ENCODE assay signal across 24 cellular contexts in the genomic region with DNA sequence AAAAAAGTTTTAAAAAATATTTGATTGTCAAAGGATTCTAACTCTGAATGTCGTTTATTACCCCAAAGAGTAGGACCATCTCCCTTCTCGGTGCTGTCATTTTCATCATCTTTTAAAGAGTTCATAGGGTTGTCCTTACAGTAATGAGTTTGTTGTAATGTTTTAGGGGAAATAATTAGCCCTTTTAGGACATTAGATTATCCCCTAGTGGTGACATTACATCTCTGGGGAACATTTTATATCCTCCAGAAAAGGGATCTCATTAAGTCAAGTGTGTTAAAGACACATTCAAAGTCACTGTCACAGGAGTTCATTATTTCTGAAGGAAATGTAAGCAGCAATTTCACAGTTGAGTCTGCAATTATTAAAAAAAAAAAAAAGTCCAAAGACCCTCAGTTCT.
"Had no signal": no experiment of that assay in that cellular context is flagged by ENCODE, and none has a peak within 500 bp of the region (broad histone marks: within the 10 kb centered on the region; RNA-seq: fewer than 3 reads in every experiment).

No MANE protein-coding gene starts in this region.

- H3K9me3 ChIP-seq: ascending aorta, neutrophil, sigmoid colon had no signal

- H3K27ac ChIP-seq: ascending aorta, left ventricle myocardium inferior, neutrophil, sigmoid colon had no signal

- H3K36me3 ChIP-seq: ascending aorta, left ventricle myocardium inferior, neutrophil, sigmoid colon had no signal

- H3K27me3 Mint-ChIP-seq: stimulated activated naive CD8-positive, alpha-beta T cell treated with anti-CD3 and anti-CD28 coated beads, Interleukin-15, amount 100 ng/mL, for 72 hours had no signal

- H3K4me2 ChIP-seq: smooth muscle cell had no signal

- H3K27ac Mint-ChIP-seq: activated CD4-positive, alpha-beta memory T cell treated with anti-CD3 and anti-CD28 coated beads, Interleukin-2, amount 10 ng/mL, durations not matched to agents 7 days and 5 days; activated CD4-positive, alpha-beta T cell treated with anti-CD3 and anti-CD28 coated beads, Interleukin-2, amount 10 ng/mL, durations not matched to agents 7 days and 5 days; activated naive CD4-positive, alpha-beta T cell treated with anti-CD3 and anti-CD28 coated beads, Interleukin-2, amount 10 ng/mL, durations not matched to agents 7 days and 5 days; activated naive CD8-positive, alpha-beta T cell treated with anti-CD3 and anti-CD28 coated beads, Interleukin-2, amount 10 ng/mL, durations not matched to agents 7 days and 5 days; activated T-cell treated with anti-CD3 and anti-CD28 coated beads, Interleukin-2, amount 50 U/mL, for 24 hours; brain; nephron progenitor cell; stimulated activated memory B cell treated with anti-CD40 and anti-IgM and Interleukin-4, amounts not matched to agents 10 μg/mL and 1 μg/mL and 100 μg/mL, for 72 hours; stimulated activated naive CD8-positive, alpha-beta T cell treated with anti-CD3 and anti-CD28 coated beads, Interleukin-15, amount 100 ng/mL, for 72 hours had no signal

- H3K4me1 Mint-ChIP-seq: activated CD4-positive, alpha-beta T cell treated with anti-CD3 and anti-CD28 coated beads, Interleukin-2, amount 10 ng/mL, durations not matched to agents 7 days and 5 days; activated naive CD4-positive, alpha-beta T cell treated with anti-CD3 and anti-CD28 coated beads, Interleukin-2, amount 10 ng/mL, durations not matched to agents 7 days and 5 days; activated naive CD8-positive, alpha-beta T cell treated with anti-CD3 and anti-CD28 coated beads, Interleukin-2, amount 10 ng/mL, durations not matched to agents 7 days and 5 days; stimulated activated memory B cell treated with anti-CD40 and anti-IgM and Interleukin-4, amounts not matched to agents 10 μg/mL and 1 μg/mL and 100 μg/mL, for 72 hours; stimulated activated naive CD8-positive, alpha-beta T cell treated with anti-CD3 and anti-CD28 coated beads, Interleukin-15, amount 100 ng/mL, for 72 hours had no signal

- H3K4me1 ChIP-seq: ascending aorta, sigmoid colon had no signal

- H3K4me3 Mint-ChIP-seq: activated CD4-positive, alpha-beta memory T cell treated with anti-CD3 and anti-CD28 coated beads, Interleukin-2, amount 10 ng/mL, durations not matched to agents 7 days and 5 days; activated CD4-positive, alpha-beta T cell treated with anti-CD3 and anti-CD28 coated beads, Interleukin-2, amount 10 ng/mL, durations not matched to agents 7 days and 5 days; activated naive CD4-positive, alpha-beta T cell treated with anti-CD3 and anti-CD28 coated beads, Interleukin-2, amount 10 ng/mL, durations not matched to agents 7 days and 5 days; activated naive CD8-positive, alpha-beta T cell treated with anti-CD3 and anti-CD28 coated beads, Interleukin-2, amount 10 ng/mL, durations not matched to agents 7 days and 5 days; activated T-cell treated with anti-CD3 and anti-CD28 coated beads, Interleukin-2, amount 50 U/mL, for 24 hours; nephron progenitor cell; stimulated activated memory B cell treated with anti-CD40 and anti-IgM and Interleukin-4, amounts not matched to agents 10 μg/mL and 1 μg/mL and 100 μg/mL, for 72 hours; stimulated activated naive CD8-positive, alpha-beta T cell treated with anti-CD3 and anti-CD28 coated beads, Interleukin-15, amount 100 ng/mL, for 72 hours had no signal

- H3K27me3 ChIP-seq: ascending aorta, sigmoid colon had no signal

- H3K36me3 Mint-ChIP-seq: activated naive CD4-positive, alpha-beta T cell treated with anti-CD3 and anti-CD28 coated beads, Interleukin-2, amount 10 ng/mL, durations not matched to agents 7 days and 5 days; brain; stimulated activated memory B cell treated with anti-CD40 and anti-IgM and Interleukin-4, amounts not matched to agents 10 μg/mL and 1 μg/mL and 100 μg/mL, for 72 hours had no signal

- H3K4me3 ChIP-seq: ascending aorta, left ventricle myocardium inferior, sigmoid colon, smooth muscle cell had no signal

- DNase-seq: activated CD4-positive, alpha-beta memory T cell treated with anti-CD3 and anti-CD28 coated beads, Interleukin-2, amount 10 ng/mL, durations not matched to agents 7 days and 5 days; activated CD4-positive, alpha-beta T cell treated with anti-CD3 and anti-CD28 coated beads for 1 hour; activated CD4-positive, alpha-beta T cell treated with anti-CD3 and anti-CD28 coated beads, Interleukin-2, amount 10 ng/mL, durations not matched to agents 7 days and 5 days; activated CD8-positive, alpha-beta memory T cell treated with anti-CD3 and anti-CD28 coated beads, Interleukin-2, amount 50 U/mL, for 48 hours; activated gamma-delta T cell; activated naive CD4-positive, alpha-beta T cell treated with anti-CD3 and anti-CD28 coated beads, Interleukin-2, amount 10 ng/mL, durations not matched to agents 7 days and 5 days; activated naive CD8-positive, alpha-beta T cell treated with anti-CD3 and anti-CD28 coated beads, Interleukin-2, amount 10 ng/mL, durations not matched to agents 7 days and 5 days; activated T-cell treated with anti-CD3 and anti-CD28 coated beads, Interleukin-2, amount 50 U/mL, for 24 hours; cortex of kidney; glutamatergic neuron; left ventricle myocardium inferior; nephron progenitor cell; sigmoid colon; stimulated activated CD4-positive, alpha-beta T cell treated with anti-CD3 and anti-CD28 coated beads, Interleukin-1b, Interleukin-23, amount 100 ng/mL, for 48 hours; stimulated activated CD4-positive, alpha-beta T cell treated with anti-CD3 and anti-CD28 coated beads, Interleukin-4, amount 100 ng/mL, for 4 hours; stimulated activated CD8-positive, alpha-beta memory T cell treated with anti-CD3 and anti-CD28 coated beads, Interleukin-4, amount 100 ng/mL, for 48 hours; stimulated activated naive CD8-positive, alpha-beta T cell treated with anti-CD3 and anti-CD28 coated beads, Interleukin-15, amount 100 ng/mL, for 72 hours; substantia nigra; T-helper 2 cell had no signal
